ENCODE assay signal across 9 cellular contexts in genomic region chrX:48214341-48214740, GRCh38. TPM values are rescaled to one million over a fixed set of nuclear protein-coding genes. Genes with fewer than 3 reads are reported as not detected.
"Had no signal": no experiment of that assay in that cellular context is flagged by ENCODE, and none has a peak within 500 bp of the region (broad histone marks: within the 10 kb centered on the region; RNA-seq: fewer than 3 reads in every experiment).

No MANE protein-coding gene starts in this region.

RNA-seq across cellular contexts. Expression of gene SSX5, which starts 17.7 kb away (rescaled TPM):
- total RNA-seq: LHCN-M2, MCF 10A, NCI-H460, OCI-LY7, PC-9, Right ventricle myocardium inferior, RPMI7951, SJCRH30, SK-MEL-5 had no signal

RNA-seq across cellular contexts. Expression of gene SSX1, which starts 40.9 kb away (rescaled TPM):
- total RNA-seq: LHCN-M2, MCF 10A, NCI-H460, OCI-LY7, PC-9, Right ventricle myocardium inferior, SJCRH30 had no signal
